16 cellular contexts compared by ENCODE assay signal in the genomic region with DNA sequence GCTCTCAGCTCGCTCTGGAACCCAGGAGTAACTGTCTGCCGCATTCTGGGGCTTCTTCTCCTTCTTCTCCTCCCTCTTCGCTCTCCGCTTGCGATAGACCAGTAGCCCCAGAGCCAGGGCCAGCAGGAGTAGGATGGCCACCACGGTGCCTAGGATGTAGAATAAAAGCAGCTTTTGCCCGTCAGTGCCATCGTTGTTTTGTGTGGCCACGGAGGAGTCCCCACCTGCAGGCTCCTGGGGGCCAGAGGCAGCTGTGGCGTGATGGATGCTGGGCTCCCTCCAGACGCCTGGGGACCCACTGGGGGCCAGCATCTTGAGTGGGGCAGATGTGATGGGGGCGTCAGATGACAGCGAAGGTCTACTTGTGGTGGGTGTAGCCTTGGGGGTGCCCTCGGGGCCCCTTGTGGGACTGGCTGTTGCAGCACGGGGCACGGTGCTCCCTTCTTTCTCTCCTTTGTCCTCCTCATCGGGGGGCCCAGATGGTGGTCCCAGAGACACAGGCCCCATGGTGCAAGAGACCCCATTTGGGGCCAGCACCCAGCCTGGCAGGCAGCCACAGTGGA. TPM values are rescaled to one million over a fixed set of nuclear protein-coding genes. Genes with fewer than 3 reads are reported as not detected.
A peak's percentile ranks its signal among the peaks of the same experiment; 100 is the strongest.
DNase-seq lines count a peak whose midpoint lies in the region; ATAC-seq and TF ChIP-seq lines count a peak whose summit lies in the region.
"Had no signal": no experiment of that assay in that cellular context is flagged by ENCODE, and none has a peak within 500 bp of the region (broad histone marks: within the 10 kb centered on the region; RNA-seq: fewer than 3 reads in every experiment).

No MANE protein-coding gene starts in this region.

- H3K4me1 ChIP-seq in right cardiac atrium (ENCODE audit: control insufficient read depth, insufficient read depth, low read length) (peaks cover 2% of the 10 kb centered on the region), sigmoid colon (peaks cover 0 to 8% (median 2%) of the 10 kb centered on the region in 4 donors)

- intact Hi-C loops in right cardiac atrium (cut with DNase I) = no loop called here
- intact Hi-C loops in left cardiac atrium (cut with DNase I) = no loop called here
- intact Hi-C loops in sigmoid colon (cut with DNase I) = no loop called here

- H3K27me3 Mint-ChIP-seq in immature natural killer cell (ENCODE audit: low read depth in 3 of 3) = peaks cover 0 to 4% (median 0%) of the 10 kb centered on the region in 3 donors
- H3K27me3 Mint-ChIP-seq: activated CD4-positive, alpha-beta T cell treated with anti-CD3 and anti-CD28 coated beads for 36 hours had no signal

- no peaks in the 10 kb centered on the region for H3K27me3 ChIP-seq in right cardiac atrium (ENCODE audit: control insufficient read depth, insufficient read depth)
- H3K27me3 ChIP-seq in sigmoid colon = peaks cover 0 to 5% (median 0%) of the 10 kb centered on the region in 3 donors

- ATAC-seq in right cardiac atrium = no peak
- ATAC-seq in left cardiac atrium = no peak
- ATAC-seq in GM21576 (IDR thresholded peaks at IDR 0.05; ENCODE audit: unreplicated experiment) = no peak
- no peak for ATAC-seq in HG03442 (IDR thresholded peaks at IDR 0.05; ENCODE audit: unreplicated experiment)
- ATAC-seq in GM18505 (IDR thresholded peaks at IDR 0.05; ENCODE audit: unreplicated experiment) = no peak
- ATAC-seq: activated CD4-positive, alpha-beta T cell treated with anti-CD3 and anti-CD28 coated beads for 36 hours; activated T-cell treated with anti-CD3 and anti-CD28 coated beads, Interleukin-2, amount 50 U/mL, for 4 hours had no signal

- H3K27ac ChIP-seq in right cardiac atrium (ENCODE audit: low read length) (peak overlapping the region; percentile 71), sigmoid colon (peak overlapping the region; percentile 62 to 84 (median 74))

- H3K4me1 Mint-ChIP-seq in immature natural killer cell = peaks cover 73 to 78% of the 10 kb centered on the region in 2 donors

- peaks cover 0 to 4% (median 3%) of the 10 kb centered on the region in 3 donors for H3K36me3 Mint-ChIP-seq in immature natural killer cell

- H3K4me3 Mint-ChIP-seq in immature natural killer cell = peak overlapping the region; percentile 63 to 83 (median 72)
- H3K4me3 Mint-ChIP-seq: activated CD4-positive, alpha-beta T cell treated with anti-CD3 and anti-CD28 coated beads for 36 hours; activated T-cell treated with anti-CD3 and anti-CD28 coated beads, Interleukin-2, amount 50 U/mL, for 4 hours had no signal

- no peak for TF ChIP-seq CTCF in sigmoid colon (IDR thresholded peaks at IDR 0.05)

- peak overlapping the region; percentile 84 to 97 (median 94) for H3K27ac Mint-ChIP-seq in immature natural killer cell
- H3K27ac Mint-ChIP-seq: activated CD4-positive, alpha-beta T cell treated with anti-CD3 and anti-CD28 coated beads for 36 hours had no signal

- peak overlapping the region; percentile 37 for H3K4me3 ChIP-seq in right cardiac atrium (ENCODE audit: low read length)
- peak overlapping the region in 3 of 4 donors; percentile 21 to 38 (median 33) for H3K4me3 ChIP-seq in sigmoid colon

- TF ChIP-seq EP300 in sigmoid colon (IDR thresholded peaks at IDR 0.05) = no peak

- no peaks in the 10 kb centered on the region for H3K9me3 ChIP-seq in right cardiac atrium (ENCODE audit: control insufficient read depth, low read length)
- H3K9me3 ChIP-seq in sigmoid colon = no peaks in the 10 kb centered on the region

- H3K36me3 ChIP-seq in sigmoid colon = no peaks in the 10 kb centered on the region

- 67% methylated on average over 17 of the region's 17 CpGs for WGBS in right cardiac atrium
- 86 to 88% methylated on average over 17 of the region's 17 CpGs for WGBS in sigmoid colon, 2 donors

- DNase-seq in right cardiac atrium (no peak), left cardiac atrium (no peak), immature natural killer cell (no peak), sigmoid colon (no peak)
- no peak for DNase-seq in activated CD4-positive, alpha-beta T cell treated with anti-CD3 and anti-CD28 coated beads, Interleukin-2, amount 50 U/mL, for 48 hours
- DNase-seq: activated CD4-positive, alpha-beta T cell treated with anti-CD3 and anti-CD28 coated beads for 36 hours; activated T-cell treated with anti-CD3 and anti-CD28 coated beads, Interleukin-2, amount 50 U/mL, for 4 hours; NCI-H1092 had no signal

- TF ChIP-seq POLR2A in sigmoid colon (IDR thresholded peaks at IDR 0.05) = no peak
- no peak for TF ChIP-seq POLR2A in GM18505 (IDR thresholded peaks at IDR 0.05; ENCODE audit: borderline replicate concordance, extremely low read depth, insufficient read depth, insufficient read length)

- no peaks in the 10 kb centered on the region for H3K9me3 Mint-ChIP-seq in immature natural killer cell
- H3K9me3 Mint-ChIP-seq: activated T-cell treated with anti-CD3 and anti-CD28 coated beads, Interleukin-2, amount 50 U/mL, for 4 hours had no signal

RNA-seq across cellular contexts. Expression of a gene that starts 1.8 kb away (rescaled TPM):
- total RNA-seq in right cardiac atrium (10 to 100 TPM; 25.6 to 51.6 (median 41.7) TPM), left cardiac atrium (100 to 1,000 TPM in 1 of 2 donors, 10 to 100 TPM in 1; 46.3 to 102 TPM), sigmoid colon (10 to 100 TPM; 14.2 to 27.2 (median 17.7) TPM)
- polyA plus RNA-seq in right cardiac atrium (14.1 TPM), immature natural killer cell (under 1 TPM in 2 of 3 donors, not detected in 1; 0.18 to 0.71 TPM), sigmoid colon (10 to 100 TPM in 2 of 3 donors, 1 to 10 TPM in 1; 1.8 to 14.5 (median 10.6) TPM)
- total RNA-seq: H4 had no signal

RNA-seq across cellular contexts. Expression of a gene that starts 34.9 kb away (rescaled TPM):
- total RNA-seq in right cardiac atrium = 10 to 100 TPM; 15.4 to 48.1 (median 18.5) TPM
- polyA plus RNA-seq in right cardiac atrium = 17.5 TPM
- 10 to 100 TPM; 20.6 to 50.5 TPM for total RNA-seq in left cardiac atrium
- under 1 TPM; 0.16 to 0.96 (median 0.26) TPM for polyA plus RNA-seq in immature natural killer cell
- total RNA-seq in sigmoid colon = 10 to 100 TPM in 3 of 4 donors, 1 to 10 TPM in 1; 8.6 to 26.6 (median 14.6) TPM
- polyA plus RNA-seq in sigmoid colon = 1 to 10 TPM; 1.8 to 7.3 (median 3.2) TPM
- total RNA-seq: activated CD4-positive, alpha-beta T cell treated with anti-CD3 and anti-CD28 coated beads for 36 hours had no signal

RNA-seq across cellular contexts. Expression of a gene that starts 49.3 kb away (rescaled TPM):
- total RNA-seq in right cardiac atrium (not detected), left cardiac atrium (not detected), sigmoid colon (not detected)
- polyA plus RNA-seq in right cardiac atrium (not detected), immature natural killer cell (not detected), sigmoid colon (under 1 TPM in 1 of 3 donors, not detected in 2; 0.04 TPM)
- total RNA-seq: activated CD4-positive, alpha-beta T cell treated with anti-CD3 and anti-CD28 coated beads for 36 hours; activated T-cell treated with anti-CD3 and anti-CD28 coated beads, Interleukin-2, amount 50 U/mL, for 4 hours; dermis microvascular lymphatic vessel endothelial cell; H4; mesenteric fat pad; omental fat pad had no signal
- polyA plus RNA-seq: AG04450 had no signal
